8 cellular contexts compared by ENCODE assay signal in the genomic region with DNA sequence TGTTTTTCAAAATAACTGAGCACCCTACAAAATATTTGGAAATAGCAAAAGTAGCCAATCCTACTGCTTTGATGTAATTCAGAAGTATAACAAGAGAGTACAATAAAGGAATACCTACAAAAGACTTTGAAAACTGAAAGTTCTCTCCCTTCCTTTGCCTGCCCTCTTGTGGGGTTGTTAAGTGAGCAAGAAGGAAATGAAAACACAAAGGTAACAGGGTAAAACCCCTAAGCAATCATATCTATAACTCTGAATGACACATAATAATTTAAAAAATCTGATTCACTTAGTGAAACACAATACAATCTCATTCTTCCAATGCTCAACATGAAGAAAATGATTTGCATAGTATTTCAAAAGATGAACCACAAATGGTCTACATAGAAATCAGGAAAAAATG.
DNase-seq lines count a peak whose midpoint lies in the region; ATAC-seq, FAIRE-seq and TF ChIP-seq lines count a peak whose summit lies in the region.

No MANE protein-coding gene starts in this region.

- no peak for FAIRE-seq in bronchial epithelial cell (lab: Jason Lieb, UNC)

- ATAC-seq in GM21381 (IDR thresholded peaks at IDR 0.05; ENCODE audit: unreplicated experiment), result peak; percentile 69
- ATAC-seq in natural killer cell treated with Interleukin-12 subunit alpha and Interleukin-12 subunit beta and Interleukin-15 and Interleukin-18, amount 100 ng/mL, for 72 hours, result peak; percentile 70 to 83

- H3K27me3 ChIP-seq in bronchial epithelial cell (ENCODE audit: control insufficient read depth, insufficient read depth, low read length), result no peaks in the 10 kb centered on the region

- no peaks in the 10 kb centered on the region for H3K36me3 ChIP-seq in bronchial epithelial cell (ENCODE audit: control insufficient read depth, insufficient read depth, low read length)

- H3K27ac Mint-ChIP-seq in IgD-negative memory B cell, result peak overlapping the region in 2 of 3 donors; percentile 73 to 76
- peak overlapping the region; percentile 71 to 72 for H3K27ac Mint-ChIP-seq in natural killer cell treated with Interleukin-12 subunit alpha and Interleukin-12 subunit beta and Interleukin-15 and Interleukin-18, amount 100 ng/mL, for 72 hours

- H3K9me3 Mint-ChIP-seq in IgD-negative memory B cell, result no peaks in the 10 kb centered on the region
- no peaks in the 10 kb centered on the region for H3K9me3 Mint-ChIP-seq in natural killer cell treated with Interleukin-12 subunit alpha and Interleukin-12 subunit beta and Interleukin-15 and Interleukin-18, amount 100 ng/mL, for 72 hours

- peaks cover 33 to 39% (median 39%) of the 10 kb centered on the region in 3 donors for H3K4me1 Mint-ChIP-seq in IgD-negative memory B cell
- H3K4me1 Mint-ChIP-seq in natural killer cell treated with Interleukin-12 subunit alpha and Interleukin-12 subunit beta and Interleukin-15 and Interleukin-18, amount 100 ng/mL, for 72 hours (ENCODE audit: low read depth in 2 of 2), result peaks cover 36 to 44% of the 10 kb centered on the region in 2 donors

- H3K4me3 Mint-ChIP-seq in IgD-negative memory B cell, result peak overlapping the region in 1 of 4 donors; percentile 27
- H3K4me3 Mint-ChIP-seq in natural killer cell treated with Interleukin-12 subunit alpha and Interleukin-12 subunit beta and Interleukin-15 and Interleukin-18, amount 100 ng/mL, for 72 hours, result peak overlapping the region; percentile 65

- peaks cover 7% of the 10 kb centered on the region for H3K36me3 Mint-ChIP-seq in IgD-negative memory B cell
- H3K36me3 Mint-ChIP-seq in natural killer cell treated with Interleukin-12 subunit alpha and Interleukin-12 subunit beta and Interleukin-15 and Interleukin-18, amount 100 ng/mL, for 72 hours, result peaks cover 5% of the 10 kb centered on the region

- POLR2A ChIA-PET in GM10248 (lab: Yijun Ruan, JAX), result no interaction called here

- no peak overlapping the region for H3K4me3 ChIP-seq in bronchial epithelial cell (ENCODE audit: low read depth, low read length)

- in situ Hi-C loops in G401 (cut with HindIII; ENCODE audit: low sequenced_read_pairs), result no loop called here

- TF ChIP-seq CTCF in GM10248 (IDR thresholded peaks at IDR 0.05; ENCODE audit: control extremely low read depth, extremely low read depth, low read depth, missing control alignments) (peak; percentile 39), bronchial epithelial cell (IDR thresholded peaks at IDR 0.05; ENCODE audit: insufficient read depth, low read length, severe bottlenecking) (peak; percentile 33)

- no peaks in the 10 kb centered on the region for H3K27me3 Mint-ChIP-seq in IgD-negative memory B cell
- no peaks in the 10 kb centered on the region for H3K27me3 Mint-ChIP-seq in natural killer cell treated with Interleukin-12 subunit alpha and Interleukin-12 subunit beta and Interleukin-15 and Interleukin-18, amount 100 ng/mL, for 72 hours

- DNase-seq in GM10248 (ENCODE audit: extremely low spot score) (peak; percentile 39), bronchial epithelial cell (ENCODE audit: low read depth) (peak; percentile 71), G401 (ENCODE audit: low spot score) (no peak), NCI-H1417 treated with DMSO at 0.1 percent for 48 hours (lab: John Stamatoyannopoulos, UW) (no peak), NCI-H187 (lab: John Stamatoyannopoulos, UW) (no peak)
- DNase-seq in natural killer cell treated with Interleukin-12 subunit alpha and Interleukin-12 subunit beta and Interleukin-15 and Interleukin-18, amount 100 ng/mL, for 72 hours (ENCODE audit: low spot score), result no peak

- CTCF ChIA-PET in GM10248 (lab: Yijun Ruan, JAX), result interaction anchor here (1.4 to 1.7 kb wide), 2 partner anchors 16 to 18 kb away, joined by 5 read pairs; no protein-coding TSS in a partner anchor

Comparison
In these comparisons a context has a peak if more than half of its experiments do, and no peak if none do; other contexts are left out.
1. DNase-seq: peak in GM10248 (single experiment) and bronchial epithelial cell (single experiment); none in natural killer cell treated with Interleukin-12 subunit alpha and Interleukin-12 subunit beta and Interleukin-15 and Interleukin-18, amount 100 ng/mL, for 72 hours (single experiment), G401 (single experiment), NCI-H1417 treated with DMSO at 0.1 percent for 48 hours (single experiment) and NCI-H187 (0 of 2).